ENCODE assay signal across 9 cellular contexts in genomic region chr12:120677765-120678473, GRCh38. TPM values are rescaled to one million over a fixed set of nuclear protein-coding genes. Genes with fewer than 3 reads are reported as not detected.
A peak's percentile ranks its signal among the peaks of the same experiment; 100 is the strongest.
DNase-seq lines count a peak whose midpoint lies in the region; ATAC-seq and TF ChIP-seq lines count a peak whose summit lies in the region.
"Had no signal": no experiment of that assay in that cellular context is flagged by ENCODE, and none has a peak within 500 bp of the region (broad histone marks: within the 10 kb centered on the region; RNA-seq: fewer than 3 reads in every experiment).

No MANE protein-coding gene starts in this region.

- no peaks in the 10 kb centered on the region for H3K4me1 ChIP-seq in tibial artery

- peak; percentile 41 for ATAC-seq in GM19468 (IDR thresholded peaks at IDR 0.05; ENCODE audit: extremely low read depth, unreplicated experiment)

- no peak for TF ChIP-seq CTCF in tibial artery (IDR thresholded peaks at IDR 0.05)

- H3K9me3 ChIP-seq in tibial artery: no peaks in the 10 kb centered on the region

- no peaks in the 10 kb centered on the region for H3K36me3 ChIP-seq in tibial artery

- H3K27ac ChIP-seq in tibial artery: no peak overlapping the region

- DNase-seq in ACHN (peak; percentile 33), NOMO-1 treated with DMSO at 0.1 percent for 48 hours (lab: John Stamatoyannopoulos, UW; ENCODE audit: unreplicated experiment) (peak; percentile 57), fibroblast of gingiva (ENCODE audit: low read depth) (peak; percentile 13), posterior vena cava (ENCODE audit: low spot score) (no peak), NCI-H2227 (lab: John Stamatoyannopoulos, UW; ENCODE audit: unreplicated experiment) (no peak), tibial artery (no peak), NCI-H2107 treated with DMSO at 0.1 percent for 48 hours (lab: John Stamatoyannopoulos, UW; ENCODE audit: unreplicated experiment) (no peak)
- DNase-seq: mesenchymal stem cell had no signal

- no peak overlapping the region for H3K4me3 ChIP-seq in tibial artery

- intact Hi-C loops in posterior vena cava (cut with DNase I) (no loop called here), tibial artery (cut with DNase I; ENCODE audit: low total_unique reads) (no loop called here)

- H3K27me3 ChIP-seq in tibial artery: no peaks in the 10 kb centered on the region

- in situ Hi-C loops in ACHN (cut with HindIII; ENCODE audit: low pct_ligation_motif_present, low pct_unique_long_range_greater_than_20kb, low sequenced_read_pairs): no loop called here

RNA-seq across cellular contexts. Expression of gene MLEC, which starts 9.0 kb away (rescaled TPM):
- 100 to 1,000 TPM in 1 of 2 donors, 10 to 100 TPM in 1; 92.5 to 132 TPM for total RNA-seq in posterior vena cava

RNA-seq across cellular contexts. Expression of gene UNC119B, which starts 32.3 kb away (rescaled TPM):
- total RNA-seq in posterior vena cava: 10 to 100 TPM; 20.6 to 21.3 TPM

RNA-seq across cellular contexts. Expression of gene CABP1, which starts 37.5 kb away (rescaled TPM):
- total RNA-seq in posterior vena cava: 1 to 10 TPM; 3.3 to 5.5 TPM

RNA-seq across cellular contexts. Expression of gene ACADS, which starts 47.7 kb away (rescaled TPM):
- 10 to 100 TPM; 12.3 to 15.7 TPM for total RNA-seq in posterior vena cava

Comparison
In these comparisons a context has a peak if more than half of its experiments do, and no peak if none do; other contexts are left out.
1. DNase-seq: peak in ACHN (single experiment), NOMO-1 treated with DMSO at 0.1 percent for 48 hours (single experiment) and fibroblast of gingiva (single experiment); none in posterior vena cava (single experiment), NCI-H2227 (single experiment), tibial artery (0 of 2) and NCI-H2107 treated with DMSO at 0.1 percent for 48 hours (single experiment).